ENCODE assay signal across 24 cellular contexts in genomic region chr6:166293731-166294584, GRCh38. TPM values are rescaled to one million over a fixed set of nuclear protein-coding genes. Genes with fewer than 3 reads are reported as not detected.
DNase-seq lines count a peak whose midpoint lies in the region; ATAC-seq and TF ChIP-seq lines count a peak whose summit lies in the region.
"Had no signal": no experiment of that assay in that cellular context is flagged by ENCODE, and none has a peak within 500 bp of the region (broad histone marks: within the 10 kb centered on the region; RNA-seq: fewer than 3 reads in every experiment).

No MANE protein-coding gene starts in this region.

- no peak for TF ChIP-seq EP300 in SK-N-SH (IDR thresholded peaks at IDR 0.05; ENCODE audit: borderline replicate concordance in 1 of 2, low read depth in 1 of 2, low read length in 1 of 2)

- WGBS in SK-N-SH (ENCODE audit: low lambda C conversion rate): 45% methylated on average over 12 of the region's 12 CpGs

- H3K4me1 ChIP-seq in SJSA1 (replicated peaks) (peaks cover 44% of the 10 kb centered on the region), SK-N-SH (ENCODE audit: control insufficient read depth in 1 of 2, insufficient read depth in 2 of 2, low read depth in 1 of 2, low read length in 1 of 2) (no peaks in the 10 kb centered on the region)
- H3K4me1 ChIP-seq: BLaER1 treated with 17β-estradiol and CSF1 and Interleukin-3, amounts not matched to agents 10 nM and 100 nM had no signal

- H3K4me2 ChIP-seq in SK-N-SH: no peak overlapping the region
- H3K4me2 ChIP-seq: BLaER1 treated with 17β-estradiol and CSF1 and Interleukin-3, amounts not matched to agents 10 nM and 100 nM had no signal

- H3K9me3 ChIP-seq in SJSA1 (replicated peaks): no peaks in the 10 kb centered on the region
- H3K9me3 ChIP-seq in SK-N-SH: no peaks in the 10 kb centered on the region

- no peaks in the 10 kb centered on the region for H3F3A ChIP-seq in SK-N-SH (replicated peaks; ENCODE audit: insufficient read depth)

- CTCF ChIA-PET in SK-N-SH (lab: Yijun Ruan, JAX): interaction anchor here (1.0 to 1.7 kb wide), 5 partner anchors 9 to 107 kb away, joined by 3 to 8 read pairs (median 4); no protein-coding TSS in a partner anchor

- ATAC-seq in HG02840 (IDR thresholded peaks at IDR 0.05; ENCODE audit: low FRiP score, unreplicated experiment): no peak
- ATAC-seq: GM12878, PC-3 had no signal

- TF ChIP-seq RAD21 in SK-N-SH (IDR thresholded peaks at IDR 0.05; ENCODE audit: low read length): no peak

- DNase-seq in Ammon's horn (ENCODE audit: low spot score): peak; percentile 35
- peak; percentile 79 to 96 for DNase-seq in SJSA1 (ENCODE audit: low read depth in 1 of 2, low spot score in 2 of 2)
- DNase-seq in islet precursor cell: peak; percentile 47
- DNase-seq in substantia nigra (lab: John Stamatoyannopoulos, UW): peak in 2 of 49 donors; percentile 26 to 27
- no peak for DNase-seq in cardiac septum (ENCODE audit: low spot score)
- no peak for DNase-seq in SK-N-SH
- DNase-seq: CD4-positive, alpha-beta T cell; COR-L47; EL; GDM1; GM23248; H7; NCI-H2029; NCI-H446 treated with DMSO at 0.1 percent for 48 hours; NCI-H526; NCI-H82; NK-92 treated with Interleukin-12 subunit alpha and Interleukin-12 subunit beta, amount 100 ng/mL, for 24 hours; PC-3 had no signal

- TF ChIP-seq CTCF in SK-N-SH (IDR thresholded peaks at IDR 0.05): no peak

- H3K79me2 ChIP-seq in SK-N-SH (ENCODE audit: insufficient read depth): no peaks in the 10 kb centered on the region

- H3K27ac ChIP-seq in SJSA1 (peak overlapping the region; percentile 70), substantia nigra (ENCODE audit: low read depth, low read length, poor library complexity, severe bottlenecking) (peak overlapping the region; percentile 99), SK-N-SH (ENCODE audit: low read depth in 2 of 2, low read length in 1 of 2) (no peak overlapping the region)
- H3K27ac ChIP-seq: BLaER1 treated with 17β-estradiol and CSF1 and Interleukin-3, amounts not matched to agents 10 nM and 100 nM; GM23248; HL-60 had no signal

- H3K36me3 ChIP-seq in SJSA1: no peaks in the 10 kb centered on the region
- H3K36me3 ChIP-seq in SK-N-SH (replicated peaks in 1 of 2; ENCODE audit: control insufficient read depth in 1 of 2, insufficient read depth in 2 of 2, low read length in 1 of 2): no peaks in the 10 kb centered on the region
- H3K36me3 ChIP-seq: BLaER1 treated with 17β-estradiol and CSF1 and Interleukin-3, amounts not matched to agents 10 nM and 100 nM had no signal

- no peaks in the 10 kb centered on the region for H3K27me3 ChIP-seq in SJSA1 (replicated peaks)
- peaks cover 37% of the 10 kb centered on the region for H3K27me3 ChIP-seq in SK-N-SH (ENCODE audit: insufficient read depth)
- H3K27me3 ChIP-seq: BLaER1 treated with 17β-estradiol and CSF1 and Interleukin-3, amounts not matched to agents 10 nM and 100 nM had no signal

- H3K4me3 ChIP-seq in SJSA1 (no peak overlapping the region), SK-N-SH (ENCODE audit: low read depth in 2 of 2, low read length in 1 of 2) (no peak overlapping the region)
- H3K4me3 ChIP-seq: BLaER1 treated with 17β-estradiol and CSF1 and Interleukin-3, amounts not matched to agents 10 nM and 100 nM; GM12878; GM23248 had no signal

- H4K20me1 ChIP-seq in SK-N-SH (ENCODE audit: insufficient read depth): no peaks in the 10 kb centered on the region
- H4K20me1 ChIP-seq: BLaER1 treated with 17β-estradiol and CSF1 and Interleukin-3, amounts not matched to agents 10 nM and 100 nM had no signal

- no peaks in the 10 kb centered on the region for H3K9me2 ChIP-seq in SK-N-SH

- POLR2A ChIA-PET in SK-N-SH (lab: Yijun Ruan, JAX): no interaction called here

- H2AFZ ChIP-seq in SK-N-SH (ENCODE audit: low read depth): no peak overlapping the region
- H2AFZ ChIP-seq: GM23248 had no signal

- H3K9ac ChIP-seq in SK-N-SH: no peak overlapping the region
- H3K9ac ChIP-seq: BLaER1 treated with 17β-estradiol and CSF1 and Interleukin-3, amounts not matched to agents 10 nM and 100 nM; GM23248 had no signal

- intact Hi-C loops in cardiac septum (cut with DNase I): no loop called here

TF ChIP-seq in SK-N-SH, 30 proteins besides CTCF, POLR2A, EP300 and RAD21:
- TF ChIP-seq MEF2A (IDR thresholded peaks at IDR 0.05; ENCODE audit: borderline replicate concordance, low read depth) (no peak), FOSL2 (IDR thresholded peaks at IDR 0.05; ENCODE audit: borderline replicate concordance, low read depth) (no peak), MXI1 (IDR thresholded peaks at IDR 0.05; ENCODE audit: low read depth, low read length) (no peak), NRF1 (IDR thresholded peaks at IDR 0.05; ENCODE audit: low read depth, low read length) (no peak), SMC3 (IDR thresholded peaks at IDR 0.05; ENCODE audit: low read depth, low read length) (no peak), GATA2 (CRISPR knock-in tag; IDR thresholded peaks at IDR 0.05) (no peak)

RNA-seq across cellular contexts. Expression of gene PRR18, which starts 14.2 kb away (rescaled TPM):
- 0.76 and 1.0 TPM in 2 replicates for total RNA-seq in SJSA1 (2014; rRNA removed; shearing (Covaris generic))
- 0.13 TPM for total RNA-seq in cardiac septum
- polyA plus RNA-seq in SK-N-SH (2012; rRNA removed): 0.02 TPM in 1 of 2 replicates, not detected in the other
- polyA plus RNA-seq in SK-N-SH (2012; cell fraction: cytosol; rRNA removed): 0.01 TPM in 1 of 2 replicates, not detected in the other
- 0.02 and 0.04 TPM in 2 replicates for polyA plus RNA-seq in SK-N-SH (2012; cell fraction: nucleus; rRNA removed)
- total RNA-seq: CD4-positive, alpha-beta T cell; GM23248; M059J; PC-3 had no signal
- polyA plus RNA-seq: AG04450, GM23248 had no signal

RNA-seq across cellular contexts. Expression of gene SFT2D1, which starts 48.4 kb away (rescaled TPM):
- total RNA-seq in SJSA1 (2014; rRNA removed; shearing (Covaris generic)): 88.2 and 101 TPM in 2 replicates
- total RNA-seq in cardiac septum: 25.1 TPM
- 93.4 and 131 TPM in 2 replicates for polyA plus RNA-seq in SK-N-SH (2012; rRNA removed)
- polyA plus RNA-seq in SK-N-SH (2012; cell fraction: cytosol; rRNA removed): 116 and 156 TPM in 2 replicates
- 30.4 and 67.7 TPM in 2 replicates for polyA plus RNA-seq in SK-N-SH (2012; cell fraction: nucleus; rRNA removed)

Comparison
In these comparisons a context has a peak if more than half of its experiments do, and no peak if none do; other contexts are left out.
1. DNase-seq: peak in Ammon's horn (single experiment), SJSA1 (2 of 2) and islet precursor cell (single experiment); none in cardiac septum (single experiment) and SK-N-SH (single experiment).
2. H3K27ac ChIP-seq: peak in SJSA1 (single experiment) and substantia nigra (single experiment); none in SK-N-SH (0 of 2).